In the genomic region with DNA sequence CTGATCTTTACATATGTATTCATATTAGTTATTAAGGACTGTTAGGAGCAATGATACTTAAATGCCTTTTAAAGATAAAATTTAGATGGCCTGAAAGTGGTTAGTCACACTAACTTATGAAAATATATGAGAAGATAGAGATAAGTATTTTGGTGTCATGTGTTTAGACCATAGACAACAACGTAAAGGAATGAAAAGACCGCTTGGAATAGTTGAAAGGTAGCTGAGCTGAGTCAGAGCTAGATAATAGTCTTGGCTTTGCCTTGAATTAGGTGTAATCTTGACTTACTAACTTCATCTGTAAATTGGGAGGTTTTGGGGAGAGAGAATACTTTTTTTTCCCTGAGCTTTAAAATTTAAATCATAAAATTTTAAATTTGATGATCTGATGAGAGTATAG, we compare ENCODE assay signal across 20 cellular contexts.
"Had no signal": no experiment of that assay in that cellular context is flagged by ENCODE, and none has a peak within 500 bp of the region (broad histone marks: within the 10 kb centered on the region; RNA-seq: fewer than 3 reads in every experiment).

No MANE protein-coding gene starts in this region.

- H3K36me3 ChIP-seq: thoracic aorta had no signal

- H3K4me3 ChIP-seq: esophagus squamous epithelium, heart left ventricle, left ventricle myocardium inferior, lower lobe of right lung, sigmoid colon, skin epidermis, stomach, thoracic aorta, transverse colon had no signal

- H3K27me3 ChIP-seq: esophagus squamous epithelium, heart left ventricle, sigmoid colon, stomach, transverse colon had no signal

- DNase-seq: dermis blood vessel endothelial cell; esophagus squamous epithelium; foreskin melanocyte; heart left ventricle; hippocampal formation; islet precursor cell; left ventricle myocardium inferior; lower lobe of right lung; natural killer cell; posterior cingulate gyrus; sigmoid colon; stimulated activated CD4-positive, alpha-beta T cell treated with anti-CD3 and anti-CD28 coated beads, Interleukin-2, amount 100 ng/mL, for 24 hours; stimulated activated CD4-positive, alpha-beta T cell treated with anti-CD3 and anti-CD28 coated beads, Interleukin-4, amount 100 ng/mL, for 4 hours; stimulated activated naive CD4-positive, alpha-beta T cell; stomach; substantia nigra; transverse colon had no signal

- H3K9me3 ChIP-seq: esophagus squamous epithelium, heart left ventricle, left ventricle myocardium inferior, lower lobe of right lung, sigmoid colon, stomach, thoracic aorta, transverse colon had no signal

- H3K27ac ChIP-seq: esophagus squamous epithelium, heart left ventricle, left ventricle myocardium inferior, lower lobe of right lung, sigmoid colon, skin epidermis, stomach, thoracic aorta, transverse colon had no signal

- FAIRE-seq: colon had no signal
